In the genomic region with DNA sequence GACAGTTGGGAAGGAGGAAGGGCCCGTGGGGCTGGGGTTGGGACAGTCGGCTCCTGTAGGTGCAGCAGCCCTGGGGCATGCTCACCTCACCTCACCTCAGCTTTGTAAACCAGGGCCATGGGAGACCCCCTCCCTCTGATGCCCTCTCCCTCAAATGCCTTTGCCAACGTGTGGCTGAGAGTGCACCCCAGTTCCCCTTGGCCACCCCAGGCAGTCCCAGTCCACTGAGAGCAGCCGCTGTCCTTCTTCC, we compare ENCODE assay signal across 8 cellular contexts.
A peak's percentile ranks its signal among the peaks of the same experiment; 100 is the strongest.
DNase-seq lines count a peak whose midpoint lies in the region; ATAC-seq and TF ChIP-seq lines count a peak whose summit lies in the region.

No MANE protein-coding gene starts in this region.

- H3K4me3 ChIP-seq in fibroblast of pulmonary artery (replicated peaks; ENCODE audit: low read depth, low read length) (peak overlapping the region; percentile 42), skeletal muscle cell (ENCODE audit: low read depth, low read length) (peak overlapping the region; percentile 32)

- ATAC-seq in GM21717 (IDR thresholded peaks at IDR 0.05; ENCODE audit: unreplicated experiment) (peak; percentile 0), SK-N-SH treated with all-trans-retinoic acid at 6 μM for 48 hours (no peak), HG02571 (IDR thresholded peaks at IDR 0.05; ENCODE audit: unreplicated experiment) (no peak), GM19463 (IDR thresholded peaks at IDR 0.05; ENCODE audit: unreplicated experiment) (no peak)

- TF ChIP-seq CTCF in fibroblast of pulmonary artery (IDR thresholded peaks at IDR 0.05; ENCODE audit: low read length, missing control alignments), result no peak

- DNase-seq in fibroblast of pulmonary artery (ENCODE audit: low read depth) (peak; percentile 57), skeletal muscle cell (ENCODE audit: low read depth) (no peak), SW 1271 (lab: John Stamatoyannopoulos, UW) (no peak), foreskin melanocyte (no peak)

TF ChIP-seq in SK-N-SH treated with all-trans-retinoic acid at 6 μM for 48 hours, 23 proteins besides CTCF, POLR2A, EP300 and RAD21:
- TF ChIP-seq ISL1 (CRISPR knock-in tag; IDR thresholded peaks at IDR 0.05), result no peak
- no peak for TF ChIP-seq ZFP30 (CRISPR knock-in tag; IDR thresholded peaks at IDR 0.05)
- no peak for TF ChIP-seq ZNF70 (CRISPR knock-in tag; IDR thresholded peaks at IDR 0.05)
- TF ChIP-seq ZC3H10 (CRISPR knock-in tag; IDR thresholded peaks at IDR 0.05), result 0 out of 2 replicates have a peak, but pooled peaks have one; percentile 18
- no peak for TF ChIP-seq PATZ1 (CRISPR knock-in tag; IDR thresholded peaks at IDR 0.05; ENCODE audit: borderline replicate concordance)
- TF ChIP-seq CSDC2 (CRISPR knock-in tag; IDR thresholded peaks at IDR 0.05), result no peak
- no peak for TF ChIP-seq ARNTL (CRISPR knock-in tag; IDR thresholded peaks at IDR 0.05; ENCODE audit: borderline replicate concordance, low read depth)
- TF ChIP-seq POU6F1 (CRISPR knock-in tag; IDR thresholded peaks at IDR 0.05; ENCODE audit: borderline replicate concordance, low read depth), result no peak
- TF ChIP-seq ZFP3 (CRISPR knock-in tag; IDR thresholded peaks at IDR 0.05), result no peak
